15 cellular contexts compared by ENCODE assay signal in the genomic region with DNA sequence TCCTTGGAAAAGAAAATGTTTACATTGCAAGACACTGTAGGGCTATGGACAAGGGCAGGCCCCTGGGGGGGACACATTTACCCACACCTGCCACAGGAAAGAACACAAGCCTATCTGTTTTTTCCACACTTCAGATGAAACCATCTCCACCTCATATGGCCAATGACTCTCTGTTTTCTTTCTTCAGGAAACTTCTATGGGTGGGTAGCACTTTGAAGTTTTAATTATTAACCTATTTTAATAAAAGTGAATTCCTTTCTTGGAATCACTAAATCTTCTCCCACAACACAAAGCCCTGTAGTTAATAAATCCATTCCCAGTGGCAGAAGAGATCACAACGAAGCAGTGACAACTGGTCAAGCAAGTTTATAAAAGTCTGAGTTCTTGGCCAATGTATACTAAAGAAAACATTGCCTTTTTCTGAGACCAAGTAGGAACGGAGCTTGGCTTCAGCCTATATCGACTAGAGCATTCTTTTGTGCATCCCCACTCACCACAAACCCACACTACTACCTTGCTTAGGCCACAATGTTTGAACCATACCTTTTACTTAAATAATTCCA.
"Had no signal": no experiment of that assay in that cellular context is flagged by ENCODE, and none has a peak within 500 bp of the region (broad histone marks: within the 10 kb centered on the region; RNA-seq: fewer than 3 reads in every experiment).

No MANE protein-coding gene starts in this region.

- H3K4me3 ChIP-seq: coronary artery, heart right ventricle, lower lobe of right lung, psoas muscle, sigmoid colon had no signal

- H3K4me3 Mint-ChIP-seq: activated CD8-positive, alpha-beta T cell treated with anti-CD3 and anti-CD28 coated beads for 36 hours; activated naive CD4-positive, alpha-beta T cell treated with anti-CD3 and anti-CD28 coated beads, Interleukin-2, amount 10 ng/mL, durations not matched to agents 7 days and 5 days; naive B cell had no signal

- H3K27me3 Mint-ChIP-seq: activated CD8-positive, alpha-beta T cell treated with anti-CD3 and anti-CD28 coated beads for 36 hours; activated naive CD4-positive, alpha-beta T cell treated with anti-CD3 and anti-CD28 coated beads, Interleukin-2, amount 10 ng/mL, durations not matched to agents 7 days and 5 days; naive B cell had no signal

- H3K27me3 ChIP-seq: heart right ventricle, sigmoid colon had no signal

- ATAC-seq: activated CD8-positive, alpha-beta T cell treated with anti-CD3 and anti-CD28 coated beads for 36 hours; heart right ventricle; lower lobe of right lung; psoas muscle had no signal

- H3K27ac Mint-ChIP-seq: activated CD8-positive, alpha-beta T cell treated with anti-CD3 and anti-CD28 coated beads for 36 hours; activated naive CD4-positive, alpha-beta T cell treated with anti-CD3 and anti-CD28 coated beads, Interleukin-2, amount 10 ng/mL, durations not matched to agents 7 days and 5 days had no signal

- H3K36me3 ChIP-seq: heart right ventricle, lower lobe of right lung, sigmoid colon had no signal

- H3K4me1 ChIP-seq: heart right ventricle, lower lobe of right lung, psoas muscle, sigmoid colon had no signal

- H3K27ac ChIP-seq: coronary artery, heart right ventricle, lower lobe of right lung, psoas muscle, sigmoid colon had no signal

- DNase-seq: activated CD4-positive, CD25-positive, alpha-beta regulatory T cell treated with anti-CD3 and anti-CD28 coated beads, Interleukin-2, amount 50 U/mL, for 72 hours; activated CD8-positive, alpha-beta T cell treated with anti-CD3 and anti-CD28 coated beads for 36 hours; activated naive CD4-positive, alpha-beta T cell treated with anti-CD3 and anti-CD28 coated beads, Interleukin-2, amount 10 ng/mL, durations not matched to agents 7 days and 5 days; caudate nucleus; effector CD4-positive, alpha-beta T cell; heart right ventricle; kidney; lower lobe of right lung; midbrain; naive B cell; psoas muscle; sigmoid colon; stimulated activated CD4-positive, alpha-beta T cell treated with anti-CD3 and anti-CD28 coated beads, Interleukin-2, amount 100 ng/mL, for 24 hours; stimulated activated naive CD4-positive, alpha-beta T cell treated with Interleukin-2 at 50 U/mL for 16 hours had no signal
